ENCODE assay signal across 1 cellular context in the genomic region with DNA sequence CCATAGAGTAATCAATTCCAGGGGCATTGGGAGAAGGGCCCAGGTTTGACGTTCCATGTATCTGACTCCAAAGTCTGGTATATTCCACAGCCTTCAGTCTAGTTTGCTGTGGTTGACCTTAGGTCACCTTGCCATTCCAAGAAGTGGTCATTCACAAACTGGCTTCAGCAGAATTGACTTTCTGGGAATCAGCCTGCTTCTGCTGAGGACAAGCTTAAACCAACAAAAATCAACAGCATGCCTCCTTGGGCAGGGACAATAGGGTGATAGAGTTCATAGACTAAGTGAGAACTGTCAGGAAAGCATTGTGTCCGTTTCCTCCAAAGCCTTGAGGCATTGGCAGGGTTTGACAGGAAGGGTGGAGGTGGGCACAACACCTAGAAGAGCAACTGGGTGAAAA.
TF ChIP-seq lines count a peak whose summit lies in the region.

No MANE protein-coding gene starts in this region.

TF ChIP-seq in K562, 482 proteins besides CTCF, POLR2A, EP300 and RAD21 (continued from another document and continues in another):
- TF ChIP-seq, protein P1, sequence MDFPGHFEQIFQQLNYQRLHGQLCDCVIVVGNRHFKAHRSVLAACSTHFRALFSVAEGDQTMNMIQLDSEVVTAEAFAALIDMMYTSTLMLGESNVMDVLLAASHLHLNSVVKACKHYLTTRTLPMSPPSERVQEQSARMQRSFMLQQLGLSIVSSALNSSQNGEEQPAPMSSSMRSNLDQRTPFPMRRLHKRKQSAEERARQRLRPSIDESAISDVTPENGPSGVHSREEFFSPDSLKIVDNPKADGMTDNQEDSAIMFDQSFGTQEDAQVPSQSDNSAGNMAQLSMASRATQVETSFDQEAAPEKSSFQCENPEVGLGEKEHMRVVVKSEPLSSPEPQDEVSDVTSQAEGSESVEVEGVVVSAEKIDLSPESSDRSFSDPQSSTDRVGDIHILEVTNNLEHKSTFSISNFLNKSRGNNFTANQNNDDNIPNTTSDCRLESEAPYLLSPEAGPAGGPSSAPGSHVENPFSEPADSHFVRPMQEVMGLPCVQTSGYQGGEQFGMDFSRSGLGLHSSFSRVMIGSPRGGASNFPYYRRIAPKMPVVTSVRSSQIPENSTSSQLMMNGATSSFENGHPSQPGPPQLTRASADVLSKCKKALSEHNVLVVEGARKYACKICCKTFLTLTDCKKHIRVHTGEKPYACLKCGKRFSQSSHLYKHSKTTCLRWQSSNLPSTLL (IDR thresholded peaks at IDR 0.05) = no peak
- TF ChIP-seq ZNF717 (CRISPR knock-in tag; IDR thresholded peaks at IDR 0.05) = no peak
- no peak for TF ChIP-seq RAD51 (IDR thresholded peaks at IDR 0.05; ENCODE audit: borderline replicate concordance, low read depth)
- no peak for TF ChIP-seq JUND (IDR thresholded peaks at IDR 0.05; ENCODE audit: borderline replicate concordance, low read depth, low read length)
- TF ChIP-seq JUND (tag; IDR thresholded peaks at IDR 0.05; ENCODE audit: borderline replicate concordance, low read depth, low read length) = peak; percentile 29; the same call in 1 of the 3 replicates
- no peak for TF ChIP-seq ZNF324 (CRISPR knock-in tag; IDR thresholded peaks at IDR 0.05)
- no peak for TF ChIP-seq TOE1 (IDR thresholded peaks at IDR 0.05; ENCODE audit: borderline replicate concordance)
- no peak for TF ChIP-seq TOE1 (CRISPR knock-in tag; IDR thresholded peaks at IDR 0.05; ENCODE audit: borderline replicate concordance, low read depth)
- no peak for TF ChIP-seq FOS (IDR thresholded peaks at IDR 0.05; ENCODE audit: extremely low read depth, insufficient read length)
- TF ChIP-seq PHF8 (IDR thresholded peaks at IDR 0.05; ENCODE audit: borderline replicate concordance, low read length) = no peak
- no peak for TF ChIP-seq NCOA4 (IDR thresholded peaks at IDR 0.05; ENCODE audit: partially characterized antibody)
- TF ChIP-seq EP400 (IDR thresholded peaks at IDR 0.05) = no peak
- TF ChIP-seq RBFOX2 (IDR thresholded peaks at IDR 0.05; ENCODE audit: low read depth, low read length) = no peak
- no peak for TF ChIP-seq ETV5 (CRISPR knock-in tag; IDR thresholded peaks at IDR 0.05; ENCODE audit: low read depth)
- peak; percentile 32; the same call in 1 of the 2 replicates for TF ChIP-seq L3MBTL2 (IDR thresholded peaks at IDR 0.05)
- no peak for TF ChIP-seq NR2C1 (IDR thresholded peaks at IDR 0.05)
- 0 out of 2 replicates have a peak, but pooled peaks have one; percentile 33 for TF ChIP-seq NR2C1 (tag; IDR thresholded peaks at IDR 0.05)
- TF ChIP-seq SOX6 (IDR thresholded peaks at IDR 0.05) = peak; percentile 66; the same call in 1 of the 2 replicates
- TF ChIP-seq, protein P2, sequence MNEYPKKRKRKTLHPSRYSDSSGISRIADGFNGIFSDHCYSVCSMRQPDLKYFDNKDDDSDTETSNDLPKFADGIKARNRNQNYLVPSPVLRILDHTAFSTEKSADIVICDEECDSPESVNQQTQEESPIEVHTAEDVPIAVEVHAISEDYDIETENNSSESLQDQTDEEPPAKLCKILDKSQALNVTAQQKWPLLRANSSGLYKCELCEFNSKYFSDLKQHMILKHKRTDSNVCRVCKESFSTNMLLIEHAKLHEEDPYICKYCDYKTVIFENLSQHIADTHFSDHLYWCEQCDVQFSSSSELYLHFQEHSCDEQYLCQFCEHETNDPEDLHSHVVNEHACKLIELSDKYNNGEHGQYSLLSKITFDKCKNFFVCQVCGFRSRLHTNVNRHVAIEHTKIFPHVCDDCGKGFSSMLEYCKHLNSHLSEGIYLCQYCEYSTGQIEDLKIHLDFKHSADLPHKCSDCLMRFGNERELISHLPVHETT (CRISPR knock-in tag; conservative IDR thresholded peaks at IDR 0.05 in 1 of 2, IDR thresholded peaks at IDR 0.05 in 1 of 2) = no peak
- TF ChIP-seq ZNF583 (CRISPR knock-in tag; IDR thresholded peaks at IDR 0.05) = no peak
- TF ChIP-seq CEBPG (CRISPR knock-in tag; IDR thresholded peaks at IDR 0.05) = no peak
- TF ChIP-seq CEBPG (tag; conservative IDR thresholded peaks at IDR 0.05 in 1 of 2, IDR thresholded peaks at IDR 0.05 in 1 of 2) = no peak
- TF ChIP-seq ZNF592 (IDR thresholded peaks at IDR 0.05) = peak; percentile 49; the same call in 1 of the 2 replicates
- TF ChIP-seq ZNF184 (CRISPR knock-in tag; IDR thresholded peaks at IDR 0.05) = no peak
- TF ChIP-seq CBX3 (IDR thresholded peaks at IDR 0.05; ENCODE audit: borderline replicate concordance in 1 of 2, low read length in 2 of 2) = no peak
- TF ChIP-seq, protein P3, sequence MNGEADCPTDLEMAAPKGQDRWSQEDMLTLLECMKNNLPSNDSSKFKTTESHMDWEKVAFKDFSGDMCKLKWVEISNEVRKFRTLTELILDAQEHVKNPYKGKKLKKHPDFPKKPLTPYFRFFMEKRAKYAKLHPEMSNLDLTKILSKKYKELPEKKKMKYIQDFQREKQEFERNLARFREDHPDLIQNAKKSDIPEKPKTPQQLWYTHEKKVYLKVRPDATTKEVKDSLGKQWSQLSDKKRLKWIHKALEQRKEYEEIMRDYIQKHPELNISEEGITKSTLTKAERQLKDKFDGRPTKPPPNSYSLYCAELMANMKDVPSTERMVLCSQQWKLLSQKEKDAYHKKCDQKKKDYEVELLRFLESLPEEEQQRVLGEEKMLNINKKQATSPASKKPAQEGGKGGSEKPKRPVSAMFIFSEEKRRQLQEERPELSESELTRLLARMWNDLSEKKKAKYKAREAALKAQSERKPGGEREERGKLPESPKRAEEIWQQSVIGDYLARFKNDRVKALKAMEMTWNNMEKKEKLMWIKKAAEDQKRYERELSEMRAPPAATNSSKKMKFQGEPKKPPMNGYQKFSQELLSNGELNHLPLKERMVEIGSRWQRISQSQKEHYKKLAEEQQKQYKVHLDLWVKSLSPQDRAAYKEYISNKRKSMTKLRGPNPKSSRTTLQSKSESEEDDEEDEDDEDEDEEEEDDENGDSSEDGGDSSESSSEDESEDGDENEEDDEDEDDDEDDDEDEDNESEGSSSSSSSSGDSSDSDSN (IDR thresholded peaks at IDR 0.05; ENCODE audit: borderline replicate concordance in 1 of 2, low read depth in 2 of 2, low read length in 2 of 2) = no peak
- TF ChIP-seq TBP (optimal IDR thresholded peaks at IDR 0.05; ENCODE audit: low read depth, low read length) = no peak
- TF ChIP-seq NUFIP1 (IDR thresholded peaks at IDR 0.05; ENCODE audit: partially characterized antibody) = no peak
- TF ChIP-seq TCF3 (CRISPR knock-in tag; IDR thresholded peaks at IDR 0.05) = 0 out of 2 replicates have a peak, but pooled peaks have one; percentile 9
- 0 out of 2 replicates have a peak, but pooled peaks have one; percentile 12 for TF ChIP-seq ARID1B (IDR thresholded peaks at IDR 0.05)
- TF ChIP-seq RREB1 (CRISPR knock-in tag; IDR thresholded peaks at IDR 0.05) = no peak
- TF ChIP-seq, protein P4, sequence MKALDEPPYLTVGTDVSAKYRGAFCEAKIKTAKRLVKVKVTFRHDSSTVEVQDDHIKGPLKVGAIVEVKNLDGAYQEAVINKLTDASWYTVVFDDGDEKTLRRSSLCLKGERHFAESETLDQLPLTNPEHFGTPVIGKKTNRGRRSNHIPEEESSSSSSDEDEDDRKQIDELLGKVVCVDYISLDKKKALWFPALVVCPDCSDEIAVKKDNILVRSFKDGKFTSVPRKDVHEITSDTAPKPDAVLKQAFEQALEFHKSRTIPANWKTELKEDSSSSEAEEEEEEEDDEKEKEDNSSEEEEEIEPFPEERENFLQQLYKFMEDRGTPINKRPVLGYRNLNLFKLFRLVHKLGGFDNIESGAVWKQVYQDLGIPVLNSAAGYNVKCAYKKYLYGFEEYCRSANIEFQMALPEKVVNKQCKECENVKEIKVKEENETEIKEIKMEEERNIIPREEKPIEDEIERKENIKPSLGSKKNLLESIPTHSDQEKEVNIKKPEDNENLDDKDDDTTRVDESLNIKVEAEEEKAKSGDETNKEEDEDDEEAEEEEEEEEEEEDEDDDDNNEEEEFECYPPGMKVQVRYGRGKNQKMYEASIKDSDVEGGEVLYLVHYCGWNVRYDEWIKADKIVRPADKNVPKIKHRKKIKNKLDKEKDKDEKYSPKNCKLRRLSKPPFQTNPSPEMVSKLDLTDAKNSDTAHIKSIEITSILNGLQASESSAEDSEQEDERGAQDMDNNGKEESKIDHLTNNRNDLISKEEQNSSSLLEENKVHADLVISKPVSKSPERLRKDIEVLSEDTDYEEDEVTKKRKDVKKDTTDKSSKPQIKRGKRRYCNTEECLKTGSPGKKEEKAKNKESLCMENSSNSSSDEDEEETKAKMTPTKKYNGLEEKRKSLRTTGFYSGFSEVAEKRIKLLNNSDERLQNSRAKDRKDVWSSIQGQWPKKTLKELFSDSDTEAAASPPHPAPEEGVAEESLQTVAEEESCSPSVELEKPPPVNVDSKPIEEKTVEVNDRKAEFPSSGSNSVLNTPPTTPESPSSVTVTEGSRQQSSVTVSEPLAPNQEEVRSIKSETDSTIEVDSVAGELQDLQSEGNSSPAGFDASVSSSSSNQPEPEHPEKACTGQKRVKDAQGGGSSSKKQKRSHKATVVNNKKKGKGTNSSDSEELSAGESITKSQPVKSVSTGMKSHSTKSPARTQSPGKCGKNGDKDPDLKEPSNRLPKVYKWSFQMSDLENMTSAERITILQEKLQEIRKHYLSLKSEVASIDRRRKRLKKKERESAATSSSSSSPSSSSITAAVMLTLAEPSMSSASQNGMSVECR (CRISPR knock-in tag; IDR thresholded peaks at IDR 0.05) = no peak
- TF ChIP-seq SAFB2 (IDR thresholded peaks at IDR 0.05; ENCODE audit: borderline replicate concordance, low read depth, low read length, severe bottlenecking) = no peak
- TF ChIP-seq ELF2 (CRISPR knock-in tag; IDR thresholded peaks at IDR 0.05) = no peak
- TF ChIP-seq NR2C2 (CRISPR knock-in tag; IDR thresholded peaks at IDR 0.05) = no peak
- TF ChIP-seq NR2C2 (tag; IDR thresholded peaks at IDR 0.05) = peak; percentile 41
- no peak for TF ChIP-seq ADNP (tag; IDR thresholded peaks at IDR 0.05)
- TF ChIP-seq ZFX (CRISPR knock-in tag; IDR thresholded peaks at IDR 0.05) = no peak
- no peak for TF ChIP-seq ATF1 (CRISPR knock-in tag; IDR thresholded peaks at IDR 0.05)
- no peak for TF ChIP-seq ATF1 (tag; IDR thresholded peaks at IDR 0.05)
